25 cellular contexts compared by ENCODE assay signal in genomic region chr18:51907687-51908597, GRCh38.
A peak's percentile ranks its signal among the peaks of the same experiment; 100 is the strongest.
DNase-seq lines count a peak whose midpoint lies in the region; ATAC-seq and TF ChIP-seq lines count a peak whose summit lies in the region.
"Had no signal": no experiment of that assay in that cellular context is flagged by ENCODE, and none has a peak within 500 bp of the region (broad histone marks: within the 10 kb centered on the region; RNA-seq: fewer than 3 reads in every experiment).

No MANE protein-coding gene starts in this region.

- H3K36me3 ChIP-seq in duodenal mucosa (ENCODE audit: control insufficient read depth in 1 of 2, insufficient read depth in 2 of 2, low read length in 2 of 2) (no peaks in the 10 kb centered on the region), liver (ENCODE audit: control insufficient read depth in 4 of 4, insufficient read depth in 3 of 4, low read depth in 1 of 4, low read length in 3 of 4) (no peaks in the 10 kb centered on the region)
- H3K36me3 ChIP-seq: HAP-1, MG63, Peyer's patch had no signal

- peak overlapping the region in 1 of 2 donors; percentile 32 for H3K4me3 ChIP-seq in duodenal mucosa (ENCODE audit: low read depth in 1 of 2, low read length in 2 of 2)
- no peak overlapping the region for H3K4me3 ChIP-seq in liver (ENCODE audit: low read depth in 1 of 3, low read length in 3 of 3)
- H3K4me3 ChIP-seq in right cardiac atrium (ENCODE audit: low read length) = no peak overlapping the region
- H3K4me3 ChIP-seq: HAP-1, MG63, Peyer's patch had no signal

- no peaks in the 10 kb centered on the region for H3K27me3 ChIP-seq in duodenal mucosa (ENCODE audit: control insufficient read depth in 1 of 2, insufficient read depth in 2 of 2, low read length in 2 of 2)
- no peaks in the 10 kb centered on the region for H3K27me3 ChIP-seq in liver (ENCODE audit: control insufficient read depth in 4 of 4, insufficient read depth in 4 of 4, low read length in 3 of 4)
- H3K27me3 ChIP-seq in right cardiac atrium (ENCODE audit: control insufficient read depth, insufficient read depth) = no peaks in the 10 kb centered on the region
- H3K27me3 ChIP-seq: MG63, Peyer's patch had no signal

- intact Hi-C loops in right cardiac atrium (cut with DNase I) = no loop called here
- intact Hi-C loops in cardiac septum (cut with DNase I) = no loop called here

- H3K9ac ChIP-seq in duodenal mucosa (ENCODE audit: low read depth in 1 of 2, low read length in 2 of 2) (no peak overlapping the region), liver (ENCODE audit: low read depth in 1 of 2, low read length in 2 of 2) (no peak overlapping the region)

- TF ChIP-seq RAD21 in liver (IDR thresholded peaks at IDR 0.05) = peak; percentile 23 to 39

- WGBS in liver = 42% methylated on average over 7 of the region's 7 CpGs
- 82% methylated on average over 7 of the region's 7 CpGs for WGBS in right cardiac atrium

- peak overlapping the region; percentile 30 for H3K27ac ChIP-seq in duodenal mucosa (ENCODE audit: low read depth, low read length)
- H3K27ac ChIP-seq in liver (ENCODE audit: low read depth in 1 of 2, low read length in 2 of 2) = peak overlapping the region; percentile 38 to 81
- no peak overlapping the region for H3K27ac ChIP-seq in right cardiac atrium (ENCODE audit: low read length)
- H3K27ac ChIP-seq: Peyer's patch had no signal

- no peak for ATAC-seq in right cardiac atrium
- ATAC-seq: CD8-positive, alpha-beta T cell had no signal

- DNase-seq in NCI-H446 treated with DMSO at 0.1 percent for 48 hours (lab: John Stamatoyannopoulos, UW) (peak; percentile 53), renal cortical epithelial cell (ENCODE audit: low read depth) (peak; percentile 3), right cardiac atrium (no peak), CD1c-positive myeloid dendritic cell (ENCODE audit: extremely low spot score) (no peak), GM13976 (ENCODE audit: low spot score) (no peak), cardiac septum (ENCODE audit: low spot score) (no peak)
- DNase-seq: C1 segment of cervical spinal cord; Calu3; CD8-positive, alpha-beta T cell; DND-41; GOT3; HFFc6; IMR-90; KG1; MG63; NCI-H1105 treated with DMSO at 0.1 percent for 48 hours; NCI-H146; NCI-H2029; NCI-H526 treated with DMSO at 0.1 percent for 48 hours; OCI-M1; Peyer's patch; SHP77 treated with DMSO at 0.1 percent for 48 hours had no signal

- TF ChIP-seq CTCF in liver (IDR thresholded peaks at IDR 0.05; ENCODE audit: low read depth, low read length, missing input control) = no peak
- TF ChIP-seq CTCF in GM13976 (IDR thresholded peaks at IDR 0.05; ENCODE audit: borderline replicate concordance, control extremely low read depth, extremely low read depth, insufficient read depth, missing control alignments) = no peak

- no peaks in the 10 kb centered on the region for H3K9me3 ChIP-seq in duodenal mucosa (ENCODE audit: control insufficient read depth in 1 of 2, low read length in 2 of 2)
- no peaks in the 10 kb centered on the region for H3K9me3 ChIP-seq in liver (ENCODE audit: control insufficient read depth in 4 of 4, low read length in 3 of 4)
- no peaks in the 10 kb centered on the region for H3K9me3 ChIP-seq in right cardiac atrium (ENCODE audit: control insufficient read depth, low read length)
- H3K9me3 ChIP-seq: HAP-1, MG63, Peyer's patch had no signal

- in situ Hi-C loops in GM13976 (cut with MboI; ENCODE audit: low sequenced_read_pairs, unreplicated experiment) = no loop called here

- H3K4me1 ChIP-seq in duodenal mucosa (ENCODE audit: control insufficient read depth in 1 of 2, insufficient read depth in 2 of 2, low read length in 2 of 2) (peaks cover 7 to 24% of the 10 kb centered on the region in 2 donors), liver (ENCODE audit: control insufficient read depth in 4 of 4, insufficient read depth in 4 of 4, low read length in 3 of 4) (peaks cover 0 to 14% (median 13%) of the 10 kb centered on the region in 4 donors), right cardiac atrium (ENCODE audit: control insufficient read depth, insufficient read depth, low read length) (no peaks in the 10 kb centered on the region)
- H3K4me1 ChIP-seq: HAP-1, Peyer's patch had no signal

TF ChIP-seq in liver, 16 proteins besides CTCF, POLR2A, EP300 and RAD21:
- TF ChIP-seq FOXA1 (IDR thresholded peaks at IDR 0.05) (peak; percentile 70), GABPA (IDR thresholded peaks at IDR 0.05 in 1 of 2, conservative IDR thresholded peaks at IDR 0.05 in 1 of 2) (peak in 1 of 2 donors; percentile 77), TAF1 (conservative IDR thresholded peaks at IDR 0.05) (no peak), RXRA (IDR thresholded peaks at IDR 0.05) (peak; percentile 53 to 73), SP1 (IDR thresholded peaks at IDR 0.05) (peak; percentile 99), EGR1 (IDR thresholded peaks at IDR 0.05; ENCODE audit: low read depth in 2 of 2) (peak in 1 of 2 donors; percentile 20), FOXA2 (IDR thresholded peaks at IDR 0.05) (peak; percentile 76), NR2F2 (IDR thresholded peaks at IDR 0.05) (no peak), HNF4A (conservative IDR thresholded peaks at IDR 0.05) (peak; percentile 96 to 99), HNF4G (IDR thresholded peaks at IDR 0.05) (peak; percentile 84), JUND (IDR thresholded peaks at IDR 0.05) (peak; percentile 66 to 70), YY1 (IDR thresholded peaks at IDR 0.05) (peak; percentile 32), REST (IDR thresholded peaks at IDR 0.05) (peak; percentile 96)
- TF ChIP-seq, protein P1, sequence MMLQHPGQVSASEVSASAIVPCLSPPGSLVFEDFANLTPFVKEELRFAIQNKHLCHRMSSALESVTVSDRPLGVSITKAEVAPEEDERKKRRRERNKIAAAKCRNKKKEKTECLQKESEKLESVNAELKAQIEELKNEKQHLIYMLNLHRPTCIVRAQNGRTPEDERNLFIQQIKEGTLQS (IDR thresholded peaks at IDR 0.05) = peak; percentile 59
- TF ChIP-seq, protein P2, sequence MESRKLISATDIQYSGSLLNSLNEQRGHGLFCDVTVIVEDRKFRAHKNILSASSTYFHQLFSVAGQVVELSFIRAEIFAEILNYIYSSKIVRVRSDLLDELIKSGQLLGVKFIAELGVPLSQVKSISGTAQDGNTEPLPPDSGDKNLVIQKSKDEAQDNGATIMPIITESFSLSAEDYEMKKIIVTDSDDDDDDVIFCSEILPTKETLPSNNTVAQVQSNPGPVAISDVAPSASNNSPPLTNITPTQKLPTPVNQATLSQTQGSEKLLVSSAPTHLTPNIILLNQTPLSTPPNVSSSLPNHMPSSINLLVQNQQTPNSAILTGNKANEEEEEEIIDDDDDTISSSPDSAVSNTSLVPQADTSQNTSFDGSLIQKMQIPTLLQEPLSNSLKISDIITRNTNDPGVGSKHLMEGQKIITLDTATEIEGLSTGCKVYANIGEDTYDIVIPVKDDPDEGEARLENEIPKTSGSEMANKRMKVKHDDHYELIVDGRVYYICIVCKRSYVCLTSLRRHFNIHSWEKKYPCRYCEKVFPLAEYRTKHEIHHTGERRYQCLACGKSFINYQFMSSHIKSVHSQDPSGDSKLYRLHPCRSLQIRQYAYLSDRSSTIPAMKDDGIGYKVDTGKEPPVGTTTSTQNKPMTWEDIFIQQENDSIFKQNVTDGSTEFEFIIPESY (IDR thresholded peaks at IDR 0.05) = peak; percentile 68
- TF ChIP-seq, protein P3, sequence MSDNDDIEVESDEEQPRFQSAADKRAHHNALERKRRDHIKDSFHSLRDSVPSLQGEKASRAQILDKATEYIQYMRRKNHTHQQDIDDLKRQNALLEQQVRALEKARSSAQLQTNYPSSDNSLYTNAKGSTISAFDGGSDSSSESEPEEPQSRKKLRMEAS (IDR thresholded peaks at IDR 0.05) = peak; percentile 18

Comparison
In these comparisons a context has a peak if more than half of its experiments do, and no peak if none do; other contexts are left out.
1. DNase-seq: peak in NCI-H446 treated with DMSO at 0.1 percent for 48 hours (single experiment) and renal cortical epithelial cell (single experiment); none in right cardiac atrium (0 of 3), CD1c-positive myeloid dendritic cell (single experiment), GM13976 (single experiment) and cardiac septum (single experiment).